Comparison of ENCODE assay signal across 10 cellular contexts in genomic region chr5:3546028-3546427, GRCh38. TPM values are rescaled to one million over a fixed set of nuclear protein-coding genes. Genes with fewer than 3 reads are reported as not detected.
"Had no signal": no experiment of that assay in that cellular context is flagged by ENCODE, and none has a peak within 500 bp of the region (broad histone marks: within the 10 kb centered on the region; RNA-seq: fewer than 3 reads in every experiment).

No MANE protein-coding gene starts in this region.

- H3K9me3 Mint-ChIP-seq: GM23338 had no signal

- H3K4me3 ChIP-seq: GM23338, HAP-1 had no signal

- H3K27ac ChIP-seq: KMS-11 had no signal

- H3K9ac ChIP-seq: KMS-11 had no signal

- ATAC-seq: GM23338, HCT116 had no signal

- H2AFZ ChIP-seq: GM23338 had no signal

- H3K4me1 ChIP-seq: HAP-1 had no signal

- DNase-seq: H7, HFFc6, Karpas-422, KBM-7 had no signal

- FAIRE-seq: HTR-8/SVneo had no signal

- H3K4me2 ChIP-seq: GM23338, KMS-11 had no signal

- H3K9me3 ChIP-seq: HAP-1 had no signal

- H3K36me3 ChIP-seq: HAP-1 had no signal

- H3K4me1 Mint-ChIP-seq: GM23338 had no signal

- H3K27ac Mint-ChIP-seq: GM23338, HFFc6 had no signal

- H3K4me3 Mint-ChIP-seq: GM23338, HFFc6 had no signal

RNA-seq across cellular contexts. Expression of gene IRX1, which starts 49.6 kb away (rescaled TPM):
- total RNA-seq: HFFc6, HT-29 had no signal
